In genomic region chr3:55267206-55267930, GRCh38 we compare ENCODE assay signal across 1 cellular context.
TF ChIP-seq lines count a peak whose summit lies in the region.

No MANE protein-coding gene starts in this region.

TF ChIP-seq in IMR-90, 13 proteins besides CTCF, POLR2A, EP300 and RAD21:
- no peak for TF ChIP-seq BHLHE40 (IDR thresholded peaks at IDR 0.05; ENCODE audit: low read depth, low read length)
- TF ChIP-seq CEBPB (IDR thresholded peaks at IDR 0.05; ENCODE audit: low read depth, low read length) = peak; percentile 63; the same call in 1 of the 2 replicates
